In genomic region chr15:96053039-96054021, GRCh38 we compare ENCODE assay signal across 8 cellular contexts.
A peak's percentile ranks its signal among the peaks of the same experiment; 100 is the strongest.
DNase-seq lines count a peak whose midpoint lies in the region; ATAC-seq and TF ChIP-seq lines count a peak whose summit lies in the region.

No MANE protein-coding gene starts in this region.

- TF ChIP-seq POLR2A in right lobe of liver (IDR thresholded peaks at IDR 0.05) (no peak), transverse colon (IDR thresholded peaks at IDR 0.05) (no peak)

- H3K4me3 Mint-ChIP-seq in chondrocyte (ENCODE audit: unreplicated experiment): peak overlapping the region; percentile 44
- H3K4me3 Mint-ChIP-seq in CD4-positive, alpha-beta T cell: no peak overlapping the region

- H3K36me3 Mint-ChIP-seq in chondrocyte (ENCODE audit: low read depth): no peaks in the 10 kb centered on the region
- no peaks in the 10 kb centered on the region for H3K36me3 Mint-ChIP-seq in CD4-positive, alpha-beta T cell (ENCODE audit: low read depth)

- H3K36me3 ChIP-seq in right lobe of liver: no peaks in the 10 kb centered on the region
- no peaks in the 10 kb centered on the region for H3K36me3 ChIP-seq in transverse colon

- in situ Hi-C loops in transverse colon (cut with MboI; ENCODE audit: low pct_ligation_motif_present in 1 of 4, low pct_unique_long_range_greater_than_20kb in 1 of 4, low sequenced_read_pairs in 3 of 4): no loop called here

- H3K4me3 ChIP-seq in right lobe of liver (peak overlapping the region; percentile 22 to 46 (median 44)), transverse colon (peak overlapping the region in 3 of 4 donors; percentile 10 to 41 (median 21))

- no peak overlapping the region for H3K27ac Mint-ChIP-seq in chondrocyte (ENCODE audit: unreplicated experiment)
- no peak overlapping the region for H3K27ac Mint-ChIP-seq in CD4-positive, alpha-beta T cell

- 12% methylated on average over 27 of the region's 42 CpGs for WGBS in right lobe of liver (ENCODE audit: insufficient coverage, low coverage, low lambda C conversion rate, missing lambda C conversion rate)
- 12 to 18% methylated on average over 7 to 39 of the region's 42 CpGs for WGBS in transverse colon (ENCODE audit: low coverage in 1 of 2), 2 donors

- TF ChIP-seq CTCF in chondrocyte (IDR thresholded peaks at IDR 0.05): no peak
- TF ChIP-seq CTCF in right lobe of liver (IDR thresholded peaks at IDR 0.05): no peak
- no peak for TF ChIP-seq CTCF in transverse colon (IDR thresholded peaks at IDR 0.05)
- TF ChIP-seq CTCF in CD4-positive, alpha-beta T cell (IDR thresholded peaks at IDR 0.05): no peak

- CTCF ChIA-PET in CD4-positive, alpha-beta T cell (lab: Charles Lee): no interaction called here

- peaks cover 0 to 14% (median 2%) of the 10 kb centered on the region in 4 donors for H3K4me1 ChIP-seq in right lobe of liver
- H3K4me1 ChIP-seq in transverse colon: peaks cover 0 to 18% (median 14%) of the 10 kb centered on the region in 4 donors

- intact Hi-C loops in right lobe of liver (cut with DNase I): no loop called here
- intact Hi-C loops in transverse colon (cut with DNase I; ENCODE audit: low total_unique reads): no loop called here
- intact Hi-C loops in CD4-positive, alpha-beta T cell (cut with DNase I, micrococcal nuclease): no loop called here

- POLR2A ChIA-PET in CD4-positive, alpha-beta T cell (lab: Charles Lee): no interaction called here

- H3K9me3 ChIP-seq in right lobe of liver: no peaks in the 10 kb centered on the region
- no peaks in the 10 kb centered on the region for H3K9me3 ChIP-seq in transverse colon
- H3K9me3 ChIP-seq in CD4-positive, alpha-beta T cell (ENCODE audit: control insufficient read depth, low read length): no peaks in the 10 kb centered on the region

- DNase-seq in NCI-H2107 treated with DMSO at 0.1 percent for 48 hours (lab: John Stamatoyannopoulos, UW; ENCODE audit: unreplicated experiment) (peak; percentile 70), chondrocyte (ENCODE audit: low spot score) (peak; percentile 88), right lobe of liver (peak; percentile 57 to 76 (median 75)), transverse colon (peak; percentile 15)
- no peak for DNase-seq in stimulated activated naive CD4-positive, alpha-beta T cell treated with Interleukin-2 at 50 U/mL for 16 hours (lab: John Stamatoyannopoulos, UW)
- no peak for DNase-seq in CD4-positive, alpha-beta T cell

- H3K27ac ChIP-seq in right lobe of liver (peak overlapping the region; percentile 19 to 84 (median 78)), transverse colon (no peak overlapping the region)
- H3K27ac ChIP-seq in CD4-positive, alpha-beta T cell (ENCODE audit: low read depth, low read length): no peak overlapping the region

- H3K27me3 ChIP-seq in right lobe of liver (no peaks in the 10 kb centered on the region), transverse colon (peaks cover 47% of the 10 kb centered on the region)
- H3K27me3 ChIP-seq in CD4-positive, alpha-beta T cell (ENCODE audit: control insufficient read depth, insufficient read depth, low read length): peaks cover 35% of the 10 kb centered on the region

- H3K27me3 Mint-ChIP-seq in chondrocyte (ENCODE audit: low read depth): no peaks in the 10 kb centered on the region
- H3K27me3 Mint-ChIP-seq in CD4-positive, alpha-beta T cell: peaks cover 73% of the 10 kb centered on the region

- ATAC-seq in GM19397 (IDR thresholded peaks at IDR 0.05; ENCODE audit: unreplicated experiment) (peak; percentile 50), right lobe of liver (peak; percentile 86 to 91 (median 90)), GM18870 (IDR thresholded peaks at IDR 0.05; ENCODE audit: unreplicated experiment) (no peak)
- ATAC-seq in CD4-positive, alpha-beta T cell (ENCODE audit: poor library complexity): no peak

- H3K9me3 Mint-ChIP-seq in chondrocyte (ENCODE audit: low read depth): no peaks in the 10 kb centered on the region
- H3K9me3 Mint-ChIP-seq in CD4-positive, alpha-beta T cell: no peaks in the 10 kb centered on the region

- no peak for TF ChIP-seq EP300 in transverse colon (IDR thresholded peaks at IDR 0.05; ENCODE audit: low read depth)

- H3K4me1 Mint-ChIP-seq in chondrocyte (ENCODE audit: low read depth): peaks cover 17% of the 10 kb centered on the region
- peaks cover 5% of the 10 kb centered on the region for H3K4me1 Mint-ChIP-seq in CD4-positive, alpha-beta T cell (ENCODE audit: low read depth)

Comparison
In these comparisons a context has a peak if more than half of its experiments do, and no peak if none do; other contexts are left out.
1. ATAC-seq: peak in GM19397 (single experiment) and right lobe of liver (4 of 4); none in CD4-positive, alpha-beta T cell (single experiment) and GM18870 (single experiment).
2. DNase-seq: peak in NCI-H2107 treated with DMSO at 0.1 percent for 48 hours (single experiment), chondrocyte (single experiment), right lobe of liver (3 of 3) and transverse colon (single experiment); none in stimulated activated naive CD4-positive, alpha-beta T cell treated with Interleukin-2 at 50 U/mL for 16 hours (single experiment) and CD4-positive, alpha-beta T cell (0 of 10).
3. H3K27ac ChIP-seq: peak in right lobe of liver (3 of 3); none in transverse colon (0 of 4) and CD4-positive, alpha-beta T cell (single experiment).